1 cellular context compared by ENCODE assay signal in the genomic region with DNA sequence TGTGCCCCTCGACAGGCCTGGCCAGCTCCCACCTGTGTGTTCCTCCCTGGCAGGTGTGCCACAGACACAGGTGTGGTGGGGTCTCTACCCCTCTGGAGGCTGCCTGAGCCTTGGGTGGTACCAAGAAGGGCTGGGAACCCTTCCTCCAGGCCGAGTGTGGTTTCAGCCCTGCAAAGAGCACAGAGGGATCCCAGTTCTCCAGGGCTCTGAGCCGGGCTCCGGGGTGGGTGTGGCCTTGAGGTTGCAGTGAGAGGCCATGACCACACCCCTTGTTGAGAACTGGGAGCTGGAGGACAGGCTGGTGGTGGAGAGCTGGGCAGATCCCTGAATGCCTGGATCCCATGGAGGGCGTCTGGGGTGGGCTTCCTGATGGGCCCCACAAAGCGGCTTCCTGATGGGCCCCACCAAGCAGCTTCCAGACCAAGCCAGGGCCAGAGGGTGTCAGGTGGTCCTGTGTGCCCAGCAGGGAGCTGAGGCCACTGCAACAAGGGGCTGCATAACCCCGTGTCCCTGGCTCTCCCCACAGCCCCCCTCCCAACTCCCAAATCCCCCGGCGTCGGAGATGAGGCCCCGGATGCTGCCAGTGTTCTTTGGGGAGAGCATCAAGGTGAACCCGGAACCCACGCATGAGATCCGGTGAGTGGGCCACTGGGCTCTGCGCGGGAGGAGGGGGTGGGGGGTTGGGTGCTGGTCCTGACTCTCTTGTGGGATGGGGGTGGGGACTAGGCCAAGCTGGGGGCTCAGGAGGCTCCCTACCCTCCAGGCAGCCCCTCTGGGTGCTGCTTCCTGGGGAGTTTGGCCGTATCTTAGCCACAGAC.
TF ChIP-seq lines count a peak whose summit lies in the region.

No MANE protein-coding gene starts in this region.

TF ChIP-seq in K562, 482 proteins besides CTCF, POLR2A, EP300 and RAD21 (continued from another document):
- TF ChIP-seq, protein P1, sequence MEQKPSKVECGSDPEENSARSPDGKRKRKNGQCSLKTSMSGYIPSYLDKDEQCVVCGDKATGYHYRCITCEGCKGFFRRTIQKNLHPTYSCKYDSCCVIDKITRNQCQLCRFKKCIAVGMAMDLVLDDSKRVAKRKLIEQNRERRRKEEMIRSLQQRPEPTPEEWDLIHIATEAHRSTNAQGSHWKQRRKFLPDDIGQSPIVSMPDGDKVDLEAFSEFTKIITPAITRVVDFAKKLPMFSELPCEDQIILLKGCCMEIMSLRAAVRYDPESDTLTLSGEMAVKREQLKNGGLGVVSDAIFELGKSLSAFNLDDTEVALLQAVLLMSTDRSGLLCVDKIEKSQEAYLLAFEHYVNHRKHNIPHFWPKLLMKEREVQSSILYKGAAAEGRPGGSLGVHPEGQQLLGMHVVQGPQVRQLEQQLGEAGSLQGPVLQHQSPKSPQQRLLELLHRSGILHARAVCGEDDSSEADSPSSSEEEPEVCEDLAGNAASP (IDR thresholded peaks at IDR 0.05): no peak
- TF ChIP-seq ARID1B (IDR thresholded peaks at IDR 0.05): no peak
- no peak for TF ChIP-seq SMAD4 (CRISPR knock-in tag; conservative IDR thresholded peaks at IDR 0.05)
- TF ChIP-seq, protein P2, sequence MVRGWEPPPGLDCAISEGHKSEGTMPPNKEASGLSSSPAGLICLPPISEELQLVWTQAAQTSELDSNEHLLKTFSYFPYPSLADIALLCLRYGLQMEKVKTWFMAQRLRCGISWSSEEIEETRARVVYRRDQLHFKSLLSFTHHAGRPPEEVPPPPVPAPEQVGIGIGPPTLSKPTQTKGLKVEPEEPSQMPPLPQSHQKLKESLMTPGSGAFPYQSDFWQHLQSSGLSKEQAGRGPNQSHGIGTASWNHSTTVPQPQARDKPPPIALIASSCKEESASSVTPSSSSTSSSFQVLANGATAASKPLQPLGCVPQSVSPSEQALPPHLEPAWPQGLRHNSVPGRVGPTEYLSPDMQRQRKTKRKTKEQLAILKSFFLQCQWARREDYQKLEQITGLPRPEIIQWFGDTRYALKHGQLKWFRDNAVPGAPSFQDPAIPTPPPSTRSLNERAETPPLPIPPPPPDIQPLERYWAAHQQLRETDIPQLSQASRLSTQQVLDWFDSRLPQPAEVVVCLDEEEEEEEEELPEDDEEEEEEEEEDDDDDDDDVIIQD (CRISPR knock-in tag; IDR thresholded peaks at IDR 0.05): no peak
- TF ChIP-seq POLR3A (IDR thresholded peaks at IDR 0.05; ENCODE audit: borderline replicate concordance, extremely low read depth, insufficient read depth, insufficient read length): no peak
- TF ChIP-seq RBM39 (optimal IDR thresholded peaks at IDR 0.05; ENCODE audit: low read depth, low read length): no peak
